In genomic region chr13:106471957-106472543, GRCh38 we compare ENCODE assay signal across 8 cellular contexts.
DNase-seq lines count a peak whose midpoint lies in the region; ATAC-seq and TF ChIP-seq lines count a peak whose summit lies in the region.

No MANE protein-coding gene starts in this region.

- no peak overlapping the region for H3K27ac Mint-ChIP-seq in stimulated activated effector memory CD8-positive, alpha-beta T cell treated with anti-CD3 and anti-CD28 coated beads, Interleukin-12 subunit alpha, Interleukin-12 subunit beta, amount 100 ng/mL, for 72 hours

- no peaks in the 10 kb centered on the region for H3K9me3 Mint-ChIP-seq in stimulated activated effector memory CD8-positive, alpha-beta T cell treated with anti-CD3 and anti-CD28 coated beads, Interleukin-12 subunit alpha, Interleukin-12 subunit beta, amount 100 ng/mL, for 72 hours

- peak overlapping the region in 2 of 3 donors; percentile 17 to 46 for H3K4me3 ChIP-seq in breast epithelium
- no peak overlapping the region for H3K4me3 ChIP-seq in mesendoderm (ENCODE audit: low read length)

- no peak overlapping the region for H4K8ac ChIP-seq in mesendoderm (ENCODE audit: low read depth, low read length)

- no peaks in the 10 kb centered on the region for H3K4me1 Mint-ChIP-seq in stimulated activated effector memory CD8-positive, alpha-beta T cell treated with anti-CD3 and anti-CD28 coated beads, Interleukin-12 subunit alpha, Interleukin-12 subunit beta, amount 100 ng/mL, for 72 hours

- no peak overlapping the region for H2BK5ac ChIP-seq in mesendoderm (ENCODE audit: low read length)

- intact Hi-C loops in breast epithelium (cut with DNase I; ENCODE audit: low total_unique reads) = no loop called here

- no peak overlapping the region for H2AK5ac ChIP-seq in mesendoderm (ENCODE audit: low read length)

- H3K9me3 ChIP-seq in breast epithelium = no peaks in the 10 kb centered on the region

- H3K56ac ChIP-seq in mesendoderm (ENCODE audit: low read length) = peak overlapping the region; percentile 44

- H3K23ac ChIP-seq in mesendoderm (ENCODE audit: low read length) = no peak overlapping the region

- WGBS in mesendoderm (ENCODE audit: extremely low coverage, insufficient coverage, low lambda C conversion rate) = no CpG with 5 or more reads among the region's 16 CpGs

- no peaks in the 10 kb centered on the region for H3K36me3 ChIP-seq in breast epithelium
- no peaks in the 10 kb centered on the region for H3K36me3 ChIP-seq in mesendoderm (ENCODE audit: control insufficient read depth, insufficient read depth, low read length)

- TF ChIP-seq CTCF in breast epithelium (IDR thresholded peaks at IDR 0.05) = no peak

- no peak overlapping the region for H4K5ac ChIP-seq in mesendoderm (ENCODE audit: low read length)

- no peak overlapping the region for H3K18ac ChIP-seq in mesendoderm (ENCODE audit: low read length)

- peak; percentile 67 for ATAC-seq in HG03575 (IDR thresholded peaks at IDR 0.05; ENCODE audit: extremely low read depth, insufficient number of reproducible peaks, low FRiP score, unreplicated experiment)
- no peak for ATAC-seq in stimulated activated effector memory CD8-positive, alpha-beta T cell treated with anti-CD3 and anti-CD28 coated beads, Interleukin-12 subunit alpha, Interleukin-12 subunit beta, amount 100 ng/mL, for 72 hours
- no peak for ATAC-seq in GM19328 (IDR thresholded peaks at IDR 0.05; ENCODE audit: unreplicated experiment)

- H3K4ac ChIP-seq in mesendoderm (ENCODE audit: low read depth, low read length) = no peak overlapping the region

- H3K27ac ChIP-seq in breast epithelium (no peak overlapping the region), mesendoderm (ENCODE audit: low read depth, low read length) (no peak overlapping the region)

- no peaks in the 10 kb centered on the region for H3K79me2 ChIP-seq in mesendoderm (ENCODE audit: control insufficient read depth, insufficient read depth, low read length)

- peak; percentile 92 for DNase-seq in EH (ENCODE audit: low read depth)
- no peak for DNase-seq in breast epithelium (ENCODE audit: low spot score in 2 of 2)
- peak; percentile 95 for DNase-seq in mesendoderm
- DNase-seq in activated CD4-positive, alpha-beta T cell treated with anti-CD3 and anti-CD28 coated beads for 1 hour = no peak
- DNase-seq in stimulated activated CD4-positive, alpha-beta T cell treated with anti-CD3 and anti-CD28 coated beads, Interleukin-2, amount 100 ng/mL, for 24 hours = no peak
- DNase-seq in stimulated activated effector memory CD8-positive, alpha-beta T cell treated with anti-CD3 and anti-CD28 coated beads, Interleukin-12 subunit alpha, Interleukin-12 subunit beta, amount 100 ng/mL, for 72 hours (ENCODE audit: low spot score in 2 of 2) = no peak

- no peak overlapping the region for H3K4me2 ChIP-seq in mesendoderm (ENCODE audit: low read length)

- H3K9ac ChIP-seq in mesendoderm (ENCODE audit: low read length) = peak overlapping the region; percentile 34

- no peaks in the 10 kb centered on the region for H3K79me1 ChIP-seq in mesendoderm (ENCODE audit: low read length)

- TF ChIP-seq POLR2A in breast epithelium (IDR thresholded peaks at IDR 0.05) = no peak

- H2BK15ac ChIP-seq in mesendoderm (replicated peaks; ENCODE audit: low read depth) = no peak overlapping the region

- H3K36me3 Mint-ChIP-seq in stimulated activated effector memory CD8-positive, alpha-beta T cell treated with anti-CD3 and anti-CD28 coated beads, Interleukin-12 subunit alpha, Interleukin-12 subunit beta, amount 100 ng/mL, for 72 hours = no peaks in the 10 kb centered on the region

- no peak overlapping the region for H3K4me3 Mint-ChIP-seq in stimulated activated effector memory CD8-positive, alpha-beta T cell treated with anti-CD3 and anti-CD28 coated beads, Interleukin-12 subunit alpha, Interleukin-12 subunit beta, amount 100 ng/mL, for 72 hours

- H3K27me3 ChIP-seq in breast epithelium = no peaks in the 10 kb centered on the region
- H3K27me3 ChIP-seq in mesendoderm (ENCODE audit: insufficient read depth, low read length, poor library complexity) = no peaks in the 10 kb centered on the region

- H3K4me1 ChIP-seq in breast epithelium = no peaks in the 10 kb centered on the region
- H3K4me1 ChIP-seq in mesendoderm (ENCODE audit: control insufficient read depth, low read depth, low read length) = peaks cover 8% of the 10 kb centered on the region

- H2BK120ac ChIP-seq in mesendoderm (ENCODE audit: low read depth, low read length) = no peak overlapping the region

Comparison
In these comparisons a context has a peak if more than half of its experiments do, and no peak if none do; other contexts are left out.
1. DNase-seq: peak in EH (single experiment) and mesendoderm (single experiment); none in breast epithelium (0 of 2), activated CD4-positive, alpha-beta T cell treated with anti-CD3 and anti-CD28 coated beads for 1 hour (single experiment), stimulated activated CD4-positive, alpha-beta T cell treated with anti-CD3 and anti-CD28 coated beads, Interleukin-2, amount 100 ng/mL, for 24 hours (0 of 2) and stimulated activated effector memory CD8-positive, alpha-beta T cell treated with anti-CD3 and anti-CD28 coated beads, Interleukin-12 subunit alpha, Interleukin-12 subunit beta, amount 100 ng/mL, for 72 hours (0 of 2).